In genomic region chr14:75442166-75442565, GRCh38 we compare ENCODE assay signal across 17 cellular contexts. TPM values are rescaled to one million over a fixed set of nuclear protein-coding genes. Genes with fewer than 3 reads are reported as not detected.
DNase-seq lines count a peak whose midpoint lies in the region; ATAC-seq and TF ChIP-seq lines count a peak whose summit lies in the region.
"Had no signal": no experiment of that assay in that cellular context is flagged by ENCODE, and none has a peak within 500 bp of the region (broad histone marks: within the 10 kb centered on the region; RNA-seq: fewer than 3 reads in every experiment).

No MANE protein-coding gene starts in this region.

- CTCF ChIA-PET in MCF 10A (lab: Yijun Ruan, JAX), result no interaction called here
- CTCF ChIA-PET in mammary epithelial cell (lab: Charles Lee; ENCODE audit: low non-redundant PET), result no interaction called here

- no TSS peak for BruUV-seq in MCF 10A (replicated peaks; lab: Mats Ljungman, UMichigan)
- BruUV-seq in mammary epithelial cell (replicated peaks; lab: Mats Ljungman, UMichigan), result no TSS peak

- no peak overlapping the region for H3K9ac ChIP-seq in mammary epithelial cell (ENCODE audit: insufficient read depth, low read length)

- TF ChIP-seq CTCF in MCF 10A (IDR thresholded peaks at IDR 0.05; ENCODE audit: unreplicated experiment), result no peak
- no peak for TF ChIP-seq CTCF in mammary epithelial cell (conservative IDR thresholded peaks at IDR 0.05 in 1 of 2, IDR thresholded peaks at IDR 0.05 in 1 of 2; ENCODE audit: extremely low read depth in 1 of 2, insufficient read depth in 1 of 2, low read depth in 1 of 2, low read length in 2 of 2)
- TF ChIP-seq CTCF in osteoblast (IDR thresholded peaks at IDR 0.05; ENCODE audit: extremely low read depth, low read depth, low read length), result no peak
- no peak for TF ChIP-seq CTCF in tibial nerve (IDR thresholded peaks at IDR 0.05)

- in situ Hi-C loops in mammary epithelial cell (cut with MboI; ENCODE audit: low sequenced_read_pairs in 2 of 2), result no loop called here

- no peak for TF ChIP-seq POLR2A in tibial nerve (IDR thresholded peaks at IDR 0.05)

- no peak overlapping the region for H3K4me3 Mint-ChIP-seq in MCF 10A (ENCODE audit: unreplicated experiment)
- H3K4me3 Mint-ChIP-seq: activated CD4-positive, alpha-beta memory T cell treated with anti-CD3 and anti-CD28 coated beads, Interleukin-2, amount 10 ng/mL, durations not matched to agents 7 days and 5 days; activated naive CD8-positive, alpha-beta T cell treated with anti-CD3 and anti-CD28 coated beads, Interleukin-2, amount 50 U/mL, for 24 hours had no signal

- TF ChIP-seq EP300 in tibial nerve (IDR thresholded peaks at IDR 0.05), result no peak

- H3K27ac ChIP-seq in mammary epithelial cell (ENCODE audit: insufficient read depth, low read depth, low read length) (no peak overlapping the region), esophagus (ENCODE audit: low read depth in 2 of 2, low read length in 1 of 2) (peak overlapping the region; percentile 18 to 59), osteoblast (ENCODE audit: low read depth, low read length) (peak overlapping the region; percentile 62), tibial nerve (peak overlapping the region in 3 of 4 donors; percentile 66 to 82 (median 74))
- H3K27ac ChIP-seq: 22Rv1 had no signal

- H3K27me3 Mint-ChIP-seq in MCF 10A (ENCODE audit: insufficient read depth, unreplicated experiment), result no peaks in the 10 kb centered on the region
- H3K27me3 Mint-ChIP-seq: activated CD4-positive, alpha-beta memory T cell treated with anti-CD3 and anti-CD28 coated beads, Interleukin-2, amount 10 ng/mL, durations not matched to agents 7 days and 5 days; activated naive CD8-positive, alpha-beta T cell treated with anti-CD3 and anti-CD28 coated beads, Interleukin-2, amount 50 U/mL, for 24 hours had no signal

- H3K4me3 ChIP-seq in mammary epithelial cell (replicated peaks in 1 of 3; ENCODE audit: insufficient read depth in 1 of 3, low read depth in 2 of 3, low read length in 3 of 3) (no peak overlapping the region), esophagus (ENCODE audit: low read depth in 1 of 2, low read length in 2 of 2) (no peak overlapping the region), osteoblast (ENCODE audit: insufficient read depth, low read length) (no peak overlapping the region), tibial nerve (no peak overlapping the region)
- H3K4me3 ChIP-seq: ovary had no signal

- POLR2A ChIA-PET in MCF 10A (lab: Yijun Ruan, JAX), result no interaction called here

- H3K4me2 ChIP-seq in mammary epithelial cell (ENCODE audit: insufficient read depth, low read depth, low read length) (no peak overlapping the region), osteoblast (ENCODE audit: insufficient read depth, low read length) (peak overlapping the region; percentile 65)

- ATAC-seq in HG03460 (IDR thresholded peaks at IDR 0.05; ENCODE audit: unreplicated experiment), result no peak
- no peak for ATAC-seq in GM21390 (IDR thresholded peaks at IDR 0.05; ENCODE audit: unreplicated experiment)
- ATAC-seq: activated naive CD8-positive, alpha-beta T cell treated with anti-CD3 and anti-CD28 coated beads, Interleukin-2, amount 50 U/mL, for 24 hours had no signal

- H3K4me1 Mint-ChIP-seq in MCF 10A (ENCODE audit: insufficient read depth, unreplicated experiment), result peaks cover 13% of the 10 kb centered on the region
- H3K4me1 Mint-ChIP-seq: activated naive CD8-positive, alpha-beta T cell treated with anti-CD3 and anti-CD28 coated beads, Interleukin-2, amount 50 U/mL, for 24 hours had no signal

- no peaks in the 10 kb centered on the region for H3K9me3 ChIP-seq in mammary epithelial cell (replicated peaks; ENCODE audit: insufficient read depth, low read length)
- peaks cover 0 to 2% of the 10 kb centered on the region in 2 donors for H3K9me3 ChIP-seq in esophagus (ENCODE audit: control insufficient read depth in 2 of 2, insufficient read depth in 1 of 2, low read depth in 1 of 2, low read length in 1 of 2)
- H3K9me3 ChIP-seq in osteoblast (ENCODE audit: low read depth, low read length), result no peaks in the 10 kb centered on the region
- H3K9me3 ChIP-seq in tibial nerve, result no peaks in the 10 kb centered on the region
- H3K9me3 ChIP-seq: ovary had no signal

- dilution Hi-C loops in mammary epithelial cell (cut with HindIII; ENCODE audit: low sequenced_read_pairs), result loop anchor here (5.0 kb wide), 1 partner anchor 90 kb away; no protein-coding TSS in a partner anchor

- H3K36me3 ChIP-seq in mammary epithelial cell (ENCODE audit: insufficient read depth, low read length), result no peaks in the 10 kb centered on the region
- peaks cover 6 to 21% of the 10 kb centered on the region in 2 donors for H3K36me3 ChIP-seq in esophagus (ENCODE audit: control insufficient read depth in 2 of 2, insufficient read depth in 2 of 2, low read length in 1 of 2)
- H3K36me3 ChIP-seq in osteoblast (ENCODE audit: insufficient read depth, low read length), result peaks cover 12% of the 10 kb centered on the region
- peaks cover 0 to 65% (median 0%) of the 10 kb centered on the region in 3 donors for H3K36me3 ChIP-seq in tibial nerve
- H3K36me3 ChIP-seq: ovary had no signal

- H3K4me1 ChIP-seq in mammary epithelial cell (ENCODE audit: insufficient read depth, low read length) (no peaks in the 10 kb centered on the region), esophagus (ENCODE audit: control insufficient read depth in 2 of 2, insufficient read depth in 2 of 2, low read length in 1 of 2) (peaks cover 4% of the 10 kb centered on the region in 2 donors), osteoblast (ENCODE audit: insufficient read depth, low read length) (peaks cover 31% of the 10 kb centered on the region), tibial nerve (peaks cover 0 to 97% (median 29%) of the 10 kb centered on the region in 4 donors)

- H3K27me3 ChIP-seq in mammary epithelial cell (ENCODE audit: insufficient read depth, low read length) (no peaks in the 10 kb centered on the region), esophagus (ENCODE audit: control insufficient read depth in 1 of 2, insufficient read depth in 2 of 2, low read length in 2 of 2) (no peaks in the 10 kb centered on the region), osteoblast (ENCODE audit: insufficient read depth, low read length) (no peaks in the 10 kb centered on the region), tibial nerve (no peaks in the 10 kb centered on the region)
- H3K27me3 ChIP-seq: ovary had no signal

- H3K27ac Mint-ChIP-seq in MCF 10A (ENCODE audit: low read depth, unreplicated experiment), result peak overlapping the region; percentile 74
- H3K27ac Mint-ChIP-seq: activated CD4-positive, alpha-beta memory T cell treated with anti-CD3 and anti-CD28 coated beads, Interleukin-2, amount 10 ng/mL, durations not matched to agents 7 days and 5 days; activated naive CD8-positive, alpha-beta T cell treated with anti-CD3 and anti-CD28 coated beads, Interleukin-2, amount 50 U/mL, for 24 hours had no signal

- H3K9me3 Mint-ChIP-seq in MCF 10A (ENCODE audit: unreplicated experiment), result no peaks in the 10 kb centered on the region
- H3K9me3 Mint-ChIP-seq: activated CD4-positive, alpha-beta memory T cell treated with anti-CD3 and anti-CD28 coated beads, Interleukin-2, amount 10 ng/mL, durations not matched to agents 7 days and 5 days; activated naive CD8-positive, alpha-beta T cell treated with anti-CD3 and anti-CD28 coated beads, Interleukin-2, amount 50 U/mL, for 24 hours had no signal

- H4K20me1 ChIP-seq in mammary epithelial cell (ENCODE audit: insufficient read depth, low read length), result no peaks in the 10 kb centered on the region
- peaks cover 8% of the 10 kb centered on the region for H4K20me1 ChIP-seq in osteoblast (ENCODE audit: insufficient read depth, low read length)

- intact Hi-C loops in MCF 10A (cut with micrococcal nuclease) (no loop called here), mammary epithelial cell (cut with micrococcal nuclease) (no loop called here)

- peaks cover 55% of the 10 kb centered on the region for H3K36me3 Mint-ChIP-seq in MCF 10A (ENCODE audit: insufficient read depth, unreplicated experiment)

- no peak overlapping the region for H2AFZ ChIP-seq in mammary epithelial cell (ENCODE audit: low read depth, low read length)
- no peak overlapping the region for H2AFZ ChIP-seq in osteoblast (ENCODE audit: low read length)

- H3K79me2 ChIP-seq in mammary epithelial cell (ENCODE audit: insufficient read depth, low read length), result no peaks in the 10 kb centered on the region
- peaks cover 45% of the 10 kb centered on the region for H3K79me2 ChIP-seq in osteoblast (ENCODE audit: insufficient read depth, low read length)

- DNase-seq in MCF 10A (ENCODE audit: unreplicated experiment) (no peak), mammary epithelial cell (no peak), osteoblast (ENCODE audit: insufficient read length, low spot score, missing footprints) (no peak), tibial nerve (ENCODE audit: low spot score in 2 of 2) (no peak), DMS53 (lab: John Stamatoyannopoulos, UW) (no peak)
- DNase-seq: activated CD4-positive, alpha-beta memory T cell treated with anti-CD3 and anti-CD28 coated beads, Interleukin-2, amount 10 ng/mL, durations not matched to agents 7 days and 5 days; activated naive CD8-positive, alpha-beta T cell treated with anti-CD3 and anti-CD28 coated beads, Interleukin-2, amount 50 U/mL, for 24 hours; DMS79; midbrain; NCI-H1694 treated with DMSO at 0.1 percent for 48 hours; NCI-H510A; ovary; stimulated activated CD4-positive, alpha-beta T cell treated with anti-CD3 and anti-CD28 coated beads, Interleukin-15, amount 100 ng/mL, for 24 hours had no signal

- WGBS in mammary epithelial cell (ENCODE audit: low coverage, missing lambda C conversion rate), result 96% methylated on average over 4 of the region's 4 CpGs
- WGBS in esophagus, 2 donors, result 91 to 92% methylated on average over 4 of the region's 4 CpGs
- 87 to 88% methylated on average over 4 of the region's 4 CpGs for WGBS in tibial nerve, 2 donors

RNA-seq across cellular contexts. Expression of gene JDP2, which starts 14.3 kb away (rescaled TPM):
- 38.9 and 45.3 TPM in 2 replicates for total RNA-seq in MCF 10A (2022)
- 10 to 100 TPM; 13.8 to 39.7 TPM for total RNA-seq in mammary epithelial cell
- 9.5 TPM for polyA plus RNA-seq in mammary epithelial cell
- polyA minus RNA-seq in mammary epithelial cell, result 7.1 TPM
- 10 to 100 TPM; 13.4 to 18.4 TPM for polyA plus RNA-seq in esophagus
- total RNA-seq in osteoblast, result 70.7 and 77.1 TPM in 2 replicates
- 100 to 1,000 TPM in 2 of 4 donors, 10 to 100 TPM in 2; 82.3 to 147 (median 106) TPM for total RNA-seq in tibial nerve
